14 cellular contexts compared by ENCODE assay signal in the genomic region with DNA sequence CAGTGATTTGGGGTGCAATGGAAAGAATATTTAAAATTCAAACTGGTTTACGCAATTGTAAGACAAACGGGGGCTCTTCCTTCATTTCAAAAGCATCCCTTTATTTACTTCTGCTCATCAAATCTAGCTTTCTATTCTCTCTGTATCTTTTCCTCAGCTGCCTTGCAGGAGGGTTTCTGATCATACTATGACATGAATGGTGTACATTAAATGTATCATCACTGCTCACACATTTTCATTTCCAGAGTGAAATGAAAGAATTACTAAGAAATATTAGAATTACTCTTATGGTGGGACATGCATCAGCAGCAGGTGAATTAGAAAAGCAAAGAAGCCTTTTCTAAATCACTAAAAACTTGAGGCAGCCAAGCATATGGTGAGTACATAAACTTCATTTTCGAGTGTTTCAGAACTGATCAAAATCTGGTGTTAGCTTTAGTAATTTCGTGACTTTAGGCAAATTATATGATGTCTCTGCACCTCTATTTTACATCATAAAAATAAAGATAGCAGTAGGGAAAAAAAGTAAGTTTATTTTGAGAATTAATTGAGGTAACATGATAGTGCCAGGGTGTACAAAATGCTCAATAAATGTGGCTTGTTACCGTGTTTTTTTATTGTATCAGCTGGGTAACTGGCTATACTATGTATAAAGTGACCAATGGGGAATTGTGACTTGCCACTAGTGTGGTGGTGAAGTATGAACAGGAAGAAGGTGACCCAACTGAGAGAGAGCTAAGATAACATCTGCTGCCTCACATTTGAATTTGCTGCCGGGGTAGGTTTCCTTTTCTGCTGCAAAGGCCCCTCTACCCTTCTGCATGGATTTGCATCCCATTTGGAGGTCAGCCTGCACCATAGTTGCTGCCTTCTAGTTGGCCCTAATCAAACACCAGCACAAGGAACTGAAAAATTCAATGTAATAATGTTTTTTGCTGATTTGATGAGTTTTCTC. TPM values are rescaled to one million over a fixed set of nuclear protein-coding genes. Genes with fewer than 3 reads are reported as not detected.
A peak's percentile ranks its signal among the peaks of the same experiment; 100 is the strongest.
DNase-seq lines count a peak whose midpoint lies in the region; ATAC-seq, FAIRE-seq and TF ChIP-seq lines count a peak whose summit lies in the region.
"Had no signal": no experiment of that assay in that cellular context is flagged by ENCODE, and none has a peak within 500 bp of the region (broad histone marks: within the 10 kb centered on the region; RNA-seq: fewer than 3 reads in every experiment).

No MANE protein-coding gene starts in this region.

- no peak overlapping the region for H3K9ac ChIP-seq in GM12878 (ENCODE audit: control insufficient read depth, insufficient read depth, low read length)

- H3K4me1 ChIP-seq in GM12878 (ENCODE audit: control insufficient read depth, insufficient read depth, low read length) (peaks cover 15% of the 10 kb centered on the region), tibial artery (no peaks in the 10 kb centered on the region)
- H3K4me1 ChIP-seq: Caco-2, vagina had no signal

- H2AFZ ChIP-seq in GM12878 (ENCODE audit: control insufficient read depth, low read depth, low read length): no peak overlapping the region

- no peak for TF ChIP-seq RAD21 in GM12878 (IDR thresholded peaks at IDR 0.05; ENCODE audit: insufficient read depth, low read depth, low read length)

- RAD21 ChIA-PET in GM12878 (lab: Charles Lee; ENCODE audit: unreplicated experiment): no interaction called here

- SMC1A ChIA-PET in GM12878 (lab: Charles Lee; ENCODE audit: uncharacterized antibody, unreplicated experiment): interaction anchor here (0.6 to 1.9 kb wide), 7 partner anchors 24 to 161 kb away, joined by 3 to 4 read pairs (median 3); no protein-coding TSS in a partner anchor

- CTCF ChIA-PET in GM12878 (lab: Yijun Ruan, JAX): interaction anchor here (0.8 to 0.9 kb wide), 4 partner anchors 25 to 54 kb away, joined by 3 to 4 read pairs (median 4); no protein-coding TSS in a partner anchor

- H3K4me3 ChIP-seq in GM12878 (0 out of 2 replicates have a peak overlapping the region, but pooled peaks have one; percentile 2), tibial artery (no peak overlapping the region)
- H3K4me3 ChIP-seq: skin epidermis, vagina had no signal

- TF ChIP-seq CTCF in GM12878 (IDR thresholded peaks at IDR 0.05 in 2 of 3, conservative IDR thresholded peaks at IDR 0.05 in 1 of 3; ENCODE audit: control insufficient read depth in 2 of 3, extremely low read depth in 1 of 3, insufficient read depth in 1 of 3, low read depth in 3 of 3, low read length in 3 of 3) (no peak), tibial artery (IDR thresholded peaks at IDR 0.05) (no peak)

- no peaks in the 10 kb centered on the region for H3K27me3 ChIP-seq in GM12878 (replicated peaks in 1 of 2; ENCODE audit: control insufficient read depth in 2 of 2, insufficient read depth in 2 of 2, low read length in 1 of 2)
- H3K27me3 ChIP-seq in tibial artery: no peaks in the 10 kb centered on the region
- H3K27me3 ChIP-seq: vagina had no signal

- no peak for TF ChIP-seq EP300 in GM12878 (IDR thresholded peaks at IDR 0.05; ENCODE audit: borderline replicate concordance in 1 of 2, control insufficient read depth in 1 of 2, low read depth in 2 of 2, low read length in 2 of 2)

- H3K79me2 ChIP-seq in GM12878 (ENCODE audit: control insufficient read depth, insufficient read depth, low read length): no peaks in the 10 kb centered on the region

- POLR2A ChIA-PET in GM12878 (lab: Charles Lee): no interaction called here

- peak overlapping the region; percentile 0; the same call in 1 of the 2 replicates for H3K4me2 ChIP-seq in GM12878 (ENCODE audit: control insufficient read depth, insufficient read depth)

- in situ Hi-C loops in GM12878 (cut with MboI): no loop called here

- TF ChIP-seq POLR2A in GM12878 (IDR thresholded peaks at IDR 0.05; ENCODE audit: low read depth, low read length): no peak

- peak; percentile 57 for ATAC-seq in GM19025 (IDR thresholded peaks at IDR 0.05; ENCODE audit: low read depth, unreplicated experiment)
- peak; percentile 86 for ATAC-seq in GM21528 (IDR thresholded peaks at IDR 0.05; ENCODE audit: low FRiP score, unreplicated experiment)
- peak; percentile 84 for ATAC-seq in HG03095 (IDR thresholded peaks at IDR 0.05; ENCODE audit: unreplicated experiment)
- peak; percentile 54 for ATAC-seq in GM12878

- H3K27ac ChIP-seq in GM12878 (ENCODE audit: control insufficient read depth, insufficient read depth) (peak overlapping the region; percentile 30), substantia nigra (ENCODE audit: low read depth, low read length, poor library complexity, severe bottlenecking) (no peak overlapping the region), tibial artery (no peak overlapping the region)
- H3K27ac ChIP-seq: skin epidermis, vagina had no signal

- BruUV-seq in GM12878 (replicated peaks; lab: Mats Ljungman, UMichigan): no TSS peak

- peak; percentile 73 for FAIRE-seq in GM12878 (lab: Jason Lieb, UNC)
- FAIRE-seq: islet of Langerhans had no signal

- no peak for DNase-seq in GM12878 (ENCODE audit: low read depth, low spot score)
- DNase-seq in substantia nigra (lab: John Stamatoyannopoulos, UW): no peak
- no peak for DNase-seq in tibial artery
- no peak for DNase-seq in activated effector memory CD4-positive, alpha-beta T cell treated with anti-CD3 and anti-CD28 coated beads, Interleukin-2, amount 50 U/mL, for 16 hours
- DNase-seq: activated CD4-positive, alpha-beta T cell treated with anti-CD3 and anti-CD28 coated beads for 48 hours; Caco-2; naive B cell; NCI-H1092 had no signal

- H3K9me3 ChIP-seq in GM12878 (replicated peaks; ENCODE audit: control insufficient read depth, insufficient read depth, low read length) (no peaks in the 10 kb centered on the region), tibial artery (no peaks in the 10 kb centered on the region)
- H3K9me3 ChIP-seq: Caco-2, vagina had no signal

- WGBS in GM12878 (ENCODE audit: insufficient coverage, insufficient replicate concordance, low lambda C conversion rate, missing lambda C conversion rate): 9% methylated on average over 6 of the region's 6 CpGs

- no peaks in the 10 kb centered on the region for H4K20me1 ChIP-seq in GM12878 (ENCODE audit: control insufficient read depth, insufficient read depth)

- H3K36me3 ChIP-seq in GM12878 (ENCODE audit: control insufficient read depth in 2 of 2, insufficient read depth in 2 of 2, low read length in 1 of 2) (no peaks in the 10 kb centered on the region), tibial artery (no peaks in the 10 kb centered on the region)
- H3K36me3 ChIP-seq: vagina had no signal

- intact Hi-C loops in GM12878 (cut with micrococcal nuclease; ENCODE audit: unreplicated experiment) (no loop called here), tibial artery (cut with DNase I; ENCODE audit: low total_unique reads) (no loop called here)

TF ChIP-seq in GM12878, 131 proteins besides CTCF, POLR2A, EP300 and RAD21:
- TF ChIP-seq JUNB (IDR thresholded peaks at IDR 0.05): peak; percentile 45
- TF ChIP-seq, protein P1, sequence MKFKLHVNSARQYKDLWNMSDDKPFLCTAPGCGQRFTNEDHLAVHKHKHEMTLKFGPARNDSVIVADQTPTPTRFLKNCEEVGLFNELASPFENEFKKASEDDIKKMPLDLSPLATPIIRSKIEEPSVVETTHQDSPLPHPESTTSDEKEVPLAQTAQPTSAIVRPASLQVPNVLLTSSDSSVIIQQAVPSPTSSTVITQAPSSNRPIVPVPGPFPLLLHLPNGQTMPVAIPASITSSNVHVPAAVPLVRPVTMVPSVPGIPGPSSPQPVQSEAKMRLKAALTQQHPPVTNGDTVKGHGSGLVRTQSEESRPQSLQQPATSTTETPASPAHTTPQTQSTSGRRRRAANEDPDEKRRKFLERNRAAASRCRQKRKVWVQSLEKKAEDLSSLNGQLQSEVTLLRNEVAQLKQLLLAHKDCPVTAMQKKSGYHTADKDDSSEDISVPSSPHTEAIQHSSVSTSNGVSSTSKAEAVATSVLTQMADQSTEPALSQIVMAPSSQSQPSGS (IDR thresholded peaks at IDR 0.05; ENCODE audit: low read length): peak; percentile 39; the same call in 1 of the 2 replicates
- TF ChIP-seq HDAC6 (IDR thresholded peaks at IDR 0.05; ENCODE audit: unreplicated experiment): no peak

RNA-seq across cellular contexts. Expression of a gene that starts 23.8 kb away (rescaled TPM):
- not detected in 2 replicates for total RNA-seq in GM12878 (2013; cell fraction: nucleolus; rRNA removed)
- not detected in 2 replicates for total RNA-seq in GM12878 (2014; rRNA removed)
- not detected in 2 replicates for total RNA-seq in GM12878 (2014; rRNA removed; fragmentation: Illumina TruSeq; extraction: Trizol)
- total RNA-seq in GM12878 (2021): not detected in 2 replicates
- not detected for polyA plus RNA-seq in GM12878 (2011; ENCODE audit: low read depth)
- polyA plus RNA-seq in GM12878 (2011; rRNA removed): not detected in 2 replicates
- not detected in 2 replicates for polyA plus RNA-seq in GM12878 (2011; cell fraction: cytosol; rRNA removed)
- not detected in 2 replicates for polyA plus RNA-seq in GM12878 (2011; cell fraction: nucleus; rRNA removed)
- not detected in 2 replicates for polyA plus RNA-seq in GM12878 (2012)
- polyA plus RNA-seq in GM12878 (2014; fragmentation: Illumina TruSeq; extraction: Trizol): not detected in 2 replicates
- polyA plus RNA-seq in GM12878 (2014; fragmentation: Nextera tagmentation; extraction: Ambion mirVana): not detected
- not detected in 2 replicates for polyA plus RNA-seq in GM12878 (2014; rRNA removed)
- not detected for polyA plus RNA-seq in GM12878 (2016; fragmentation: Nextera tagmentation; extraction: Ambion mirVana)
- polyA minus RNA-seq in GM12878 (2011; rRNA and poly(A)+ RNA removed): not detected in 2 replicates
- not detected in 2 replicates for polyA minus RNA-seq in GM12878 (2011; cell fraction: cytosol; rRNA and poly(A)+ RNA removed)
- not detected in 2 replicates for polyA minus RNA-seq in GM12878 (2011; cell fraction: nucleus; rRNA and poly(A)+ RNA removed)
- total RNA-seq: Caco-2, vagina had no signal

RNA-seq across cellular contexts. Expression of a gene that starts 34.4 kb away (rescaled TPM):
- total RNA-seq in GM12878 (2013; cell fraction: nucleolus; rRNA removed): not detected in 2 replicates
- total RNA-seq in GM12878 (2014; rRNA removed) (not detected in 2 replicates), GM12878 (2014; rRNA removed; fragmentation: Illumina TruSeq; extraction: Trizol) (not detected in 2 replicates), GM12878 (2021) (not detected in 2 replicates)
- polyA plus RNA-seq in GM12878 (2011; ENCODE audit: low read depth): not detected
- polyA plus RNA-seq in GM12878 (2011; rRNA removed) (not detected in 2 replicates), GM12878 (2014; fragmentation: Illumina TruSeq; extraction: Trizol) (not detected in 2 replicates), GM12878 (2014; fragmentation: Nextera tagmentation; extraction: Ambion mirVana) (not detected), GM12878 (2014; rRNA removed) (not detected in 2 replicates), GM12878 (2016; fragmentation: Nextera tagmentation; extraction: Ambion mirVana) (under 1 TPM in 1 of 2 experiments, not detected in 1; 0.20 TPM)
- not detected in 2 replicates for polyA plus RNA-seq in GM12878 (2011; cell fraction: cytosol; rRNA removed)
- not detected in 2 replicates for polyA plus RNA-seq in GM12878 (2011; cell fraction: nucleus; rRNA removed)
- polyA plus RNA-seq in GM12878 (2012): not detected in 2 replicates
- not detected in 2 replicates for polyA minus RNA-seq in GM12878 (2011; rRNA and poly(A)+ RNA removed)
- polyA minus RNA-seq in GM12878 (2011; cell fraction: cytosol; rRNA and poly(A)+ RNA removed): not detected in 2 replicates
- not detected in 2 replicates for polyA minus RNA-seq in GM12878 (2011; cell fraction: nucleus; rRNA and poly(A)+ RNA removed)
- total RNA-seq: Caco-2, vagina had no signal
